ENCODE assay signal across 15 cellular contexts in the genomic region with DNA sequence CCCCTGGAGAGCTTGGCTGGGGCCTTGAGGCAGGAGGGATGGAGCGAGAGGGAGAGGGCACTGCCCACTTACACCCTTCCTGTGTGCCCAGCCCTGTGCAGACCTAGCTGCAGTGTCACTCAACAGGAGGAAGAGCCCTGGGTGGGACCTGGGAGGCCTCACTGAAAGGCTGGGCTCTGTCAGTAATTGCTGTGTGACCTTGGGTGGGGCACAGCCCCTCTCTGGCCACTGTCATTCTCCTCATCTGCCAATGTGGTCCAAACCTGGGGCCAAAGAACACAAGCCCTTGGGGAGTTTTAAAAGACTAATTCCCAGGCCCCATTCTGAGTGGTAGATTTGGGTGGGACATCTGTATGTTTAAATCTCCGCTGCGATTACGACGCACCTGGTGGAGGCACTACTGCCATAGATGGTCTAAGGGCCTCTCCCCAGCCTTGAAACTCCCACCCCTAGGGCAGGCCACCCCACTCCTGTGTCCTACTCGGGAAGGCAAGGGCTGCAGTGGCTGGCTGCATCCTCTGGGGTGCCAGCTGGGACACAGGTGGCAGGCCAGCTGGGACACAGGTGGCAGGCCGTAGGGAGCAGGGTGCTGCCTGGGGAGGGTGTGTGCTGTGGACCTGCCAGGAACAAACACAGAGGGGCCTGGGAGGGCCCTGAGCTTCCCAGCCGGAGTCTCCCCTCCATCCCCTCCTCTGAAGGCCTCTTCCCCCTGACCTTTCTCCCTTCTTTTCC. TPM values are rescaled to one million over a fixed set of nuclear protein-coding genes. Genes with fewer than 3 reads are reported as not detected.
A peak's percentile ranks its signal among the peaks of the same experiment; 100 is the strongest.
DNase-seq lines count a peak whose midpoint lies in the region; TF ChIP-seq lines count a peak whose summit lies in the region.
"Had no signal": no experiment of that assay in that cellular context is flagged by ENCODE, and none has a peak within 500 bp of the region (broad histone marks: within the 10 kb centered on the region; RNA-seq: fewer than 3 reads in every experiment).

No MANE protein-coding gene starts in this region.

- H3K4me3 Mint-ChIP-seq in MCF 10A (ENCODE audit: unreplicated experiment), result no peak overlapping the region
- H3K4me3 Mint-ChIP-seq in neural crest cell, result peak overlapping the region; percentile 44

- H3K9me3 Mint-ChIP-seq in MCF 10A (ENCODE audit: unreplicated experiment), result no peaks in the 10 kb centered on the region
- no peaks in the 10 kb centered on the region for H3K9me3 Mint-ChIP-seq in neural crest cell

- H3K36me3 Mint-ChIP-seq in MCF 10A (ENCODE audit: insufficient read depth, unreplicated experiment) (no peaks in the 10 kb centered on the region), neural crest cell (ENCODE audit: low read depth) (no peaks in the 10 kb centered on the region)

- CTCF ChIA-PET in MCF 10A (lab: Yijun Ruan, JAX), result no interaction called here

- DNase-seq in G401 (ENCODE audit: low spot score), result peak; percentile 36
- peak; percentile 86 for DNase-seq in NCI-H2171 treated with DMSO at 0.1 percent for 48 hours (lab: John Stamatoyannopoulos, UW)
- DNase-seq in MCF 10A (ENCODE audit: unreplicated experiment), result no peak
- no peak for DNase-seq in neural crest cell (ENCODE audit: low read depth, low spot score)
- no peak for DNase-seq in NCI-H748 (lab: John Stamatoyannopoulos, UW; ENCODE audit: unreplicated experiment)
- no peak for DNase-seq in putamen (ENCODE audit: low spot score)
- DNase-seq in OCI-M1 (lab: John Stamatoyannopoulos, UW), result no peak
- DNase-seq in NCI-H146 (lab: John Stamatoyannopoulos, UW), result no peak
- DNase-seq: activated effector memory CD4-positive, alpha-beta T cell treated with anti-CD3 and anti-CD28 coated beads, Interleukin-2, amount 50 U/mL, for 16 hours; central memory CD4-positive, alpha-beta T cell; esophagus squamous epithelium; NCI-H1048; NCI-H748 treated with DMSO at 0.1 percent for 48 hours; testis had no signal

- intact Hi-C loops in MCF 10A (cut with micrococcal nuclease), result no loop called here

- TF ChIP-seq CTCF in MCF 10A (IDR thresholded peaks at IDR 0.05; ENCODE audit: unreplicated experiment), result no peak
- TF ChIP-seq CTCF in neural crest cell (conservative IDR thresholded peaks at IDR 0.05), result no peak

- no peaks in the 10 kb centered on the region for H3K27me3 Mint-ChIP-seq in MCF 10A (ENCODE audit: insufficient read depth, unreplicated experiment)
- H3K27me3 Mint-ChIP-seq in neural crest cell (ENCODE audit: low read depth), result no peaks in the 10 kb centered on the region

- no TSS peak for BruUV-seq in MCF 10A (replicated peaks; lab: Mats Ljungman, UMichigan)

- in situ Hi-C loops in G401 (cut with HindIII; ENCODE audit: low sequenced_read_pairs), result no loop called here

- H3K4me1 Mint-ChIP-seq in MCF 10A (ENCODE audit: insufficient read depth, unreplicated experiment) (peaks cover 52% of the 10 kb centered on the region), neural crest cell (peaks cover 62% of the 10 kb centered on the region)

- POLR2A ChIA-PET in MCF 10A (lab: Yijun Ruan, JAX), result no interaction called here

- H3K27ac Mint-ChIP-seq in MCF 10A (ENCODE audit: low read depth, unreplicated experiment) (peak overlapping the region; percentile 76), neural crest cell (ENCODE audit: unreplicated experiment) (peak overlapping the region; percentile 82)

RNA-seq across cellular contexts. Expression of gene SOX10, which starts 12.3 kb away (rescaled TPM):
- not detected in 2 replicates for total RNA-seq in G401 (2014; rRNA removed; shearing (Covaris generic))
- total RNA-seq in MCF 10A (2022), result not detected in 2 replicates
- 279 and 293 TPM in 2 replicates for total RNA-seq in neural crest cell
- total RNA-seq: pulmonary artery endothelial cell had no signal

RNA-seq across cellular contexts. Expression of gene POLR2F, which starts 43.2 kb away (rescaled TPM):
- total RNA-seq in G401 (2014; rRNA removed; shearing (Covaris generic)), result 225 and 303 TPM in 2 replicates
- total RNA-seq in MCF 10A (2022) (87.5 and 97.6 TPM in 2 replicates), neural crest cell (137 and 143 TPM in 2 replicates)

RNA-seq across cellular contexts. Expression of gene C22orf23, which starts 43.3 kb away (rescaled TPM):
- total RNA-seq in G401 (2014; rRNA removed; shearing (Covaris generic)), result not detected in 2 replicates
- total RNA-seq in MCF 10A (2022) (not detected in 2 replicates), neural crest cell (0.79 and 1.5 TPM in 2 replicates)

Comparison
In these comparisons a context has a peak if more than half of its experiments do, and no peak if none do; other contexts are left out.
1. DNase-seq: peak in G401 (single experiment) and NCI-H2171 treated with DMSO at 0.1 percent for 48 hours (single experiment); none in MCF 10A (single experiment), neural crest cell (single experiment), NCI-H748 (single experiment), putamen (single experiment), OCI-M1 (single experiment) and NCI-H146 (single experiment).
2. RNA of gene SOX10, which starts 12.3 kb away (total RNA-seq): 279 to 293 TPM in neural crest cell; not detected in G401 and not detected in MCF 10A; every median in the first group is over 100 times any median in the second.